ENCODE assay signal across 12 cellular contexts in the genomic region with DNA sequence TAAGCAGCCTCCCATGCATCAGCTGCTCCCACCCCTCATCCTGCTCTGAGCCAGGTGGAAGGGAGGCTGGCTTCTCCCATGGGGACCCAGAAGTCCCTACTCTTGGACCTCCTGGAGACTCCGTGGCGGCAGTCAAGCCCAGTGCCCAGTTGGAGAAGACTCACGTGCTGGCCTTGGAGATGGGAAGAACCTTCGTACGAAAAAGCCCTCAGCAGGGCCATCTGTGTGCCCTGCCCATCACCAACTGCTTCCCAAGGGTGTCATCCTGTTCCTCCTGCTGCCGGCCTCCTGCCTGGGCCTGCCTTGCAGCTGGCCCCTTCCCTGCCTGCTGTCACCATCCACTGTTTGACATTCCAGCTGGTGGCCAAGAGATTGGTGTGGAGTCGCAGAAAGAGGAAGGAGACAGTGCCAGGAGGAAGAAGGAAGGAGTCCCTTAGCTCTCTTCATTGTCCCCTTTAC. TPM values are rescaled to one million over a fixed set of nuclear protein-coding genes. Genes with fewer than 3 reads are reported as not detected.
A peak's percentile ranks its signal among the peaks of the same experiment; 100 is the strongest.
DNase-seq lines count a peak whose midpoint lies in the region; ATAC-seq and TF ChIP-seq lines count a peak whose summit lies in the region.
"Had no signal": no experiment of that assay in that cellular context is flagged by ENCODE, and none has a peak within 500 bp of the region (broad histone marks: within the 10 kb centered on the region; RNA-seq: fewer than 3 reads in every experiment).

No MANE protein-coding gene starts in this region.

- H3K9me3 Mint-ChIP-seq in T-helper 2 cell treated with Interferon-gamma antibody and Interleukin-4, amounts not matched to agents 5 μg/mL and 100 μg/mL, for 36 hours, result no peaks in the 10 kb centered on the region
- H3K9me3 Mint-ChIP-seq in brain (no peaks in the 10 kb centered on the region), nephron progenitor cell (no peaks in the 10 kb centered on the region)

- H3K27me3 Mint-ChIP-seq in T-helper 2 cell treated with Interferon-gamma antibody and Interleukin-4, amounts not matched to agents 5 μg/mL and 100 μg/mL, for 36 hours (ENCODE audit: low read depth), result no peaks in the 10 kb centered on the region
- H3K27me3 Mint-ChIP-seq in brain, result no peaks in the 10 kb centered on the region
- no peaks in the 10 kb centered on the region for H3K27me3 Mint-ChIP-seq in nephron progenitor cell (ENCODE audit: low read depth, poor library complexity)
- H3K27me3 Mint-ChIP-seq: progenitor cell of endocrine pancreas had no signal

- DNase-seq in T-helper 2 cell treated with Interferon-gamma antibody and Interleukin-4, amounts not matched to agents 5 μg/mL and 100 μg/mL, for 36 hours (ENCODE audit: low spot score), result no peak
- DNase-seq in T-helper 2 cell (no peak), NB4 (ENCODE audit: low read depth) (peak; percentile 52), nephron progenitor cell (no peak), foreskin fibroblast (no peak), epidermal melanocyte (ENCODE audit: insufficient read length, low spot score) (no peak)
- DNase-seq: SHP77 treated with DMSO at 0.1 percent for 48 hours had no signal

- no peak for TF ChIP-seq CTCF in NB4 (IDR thresholded peaks at IDR 0.05; ENCODE audit: low read depth, low read length)
- no peak for TF ChIP-seq CTCF in brain (conservative IDR thresholded peaks at IDR 0.05)
- no peak for TF ChIP-seq CTCF in nephron progenitor cell (IDR thresholded peaks at IDR 0.05)
- TF ChIP-seq CTCF in foreskin fibroblast (IDR thresholded peaks at IDR 0.05; ENCODE audit: low read depth, low read length), result no peak

- ATAC-seq in HG02885 (IDR thresholded peaks at IDR 0.05; ENCODE audit: poor library complexity, unreplicated experiment), result no peak

- peak overlapping the region; percentile 97 for H3K27ac Mint-ChIP-seq in T-helper 2 cell treated with Interferon-gamma antibody and Interleukin-4, amounts not matched to agents 5 μg/mL and 100 μg/mL, for 36 hours
- H3K27ac Mint-ChIP-seq in brain (peak overlapping the region in 3 of 5 experiments; percentile 33 to 70 (median 54)), nephron progenitor cell (peak overlapping the region; percentile 67)
- H3K27ac Mint-ChIP-seq: progenitor cell of endocrine pancreas had no signal

- no peak for TF ChIP-seq POLR2A in NB4 (IDR thresholded peaks at IDR 0.05; ENCODE audit: extremely low read depth, insufficient read length)

- H3K4me1 Mint-ChIP-seq in T-helper 2 cell treated with Interferon-gamma antibody and Interleukin-4, amounts not matched to agents 5 μg/mL and 100 μg/mL, for 36 hours (ENCODE audit: low read depth), result peaks cover 45% of the 10 kb centered on the region
- H3K4me1 Mint-ChIP-seq in brain (peaks cover 21% of the 10 kb centered on the region), nephron progenitor cell (peaks cover 34% of the 10 kb centered on the region)

- H3K4me3 ChIP-seq in NB4 (ENCODE audit: low read depth, low read length) (no peak overlapping the region), foreskin fibroblast (ENCODE audit: low read depth in 1 of 2, low read length in 2 of 2) (no peak overlapping the region)

- H3K4me3 Mint-ChIP-seq in T-helper 2 cell treated with Interferon-gamma antibody and Interleukin-4, amounts not matched to agents 5 μg/mL and 100 μg/mL, for 36 hours, result peak overlapping the region; percentile 48
- H3K4me3 Mint-ChIP-seq in brain (no peak overlapping the region), nephron progenitor cell (no peak overlapping the region)

- H3K36me3 Mint-ChIP-seq in T-helper 2 cell treated with Interferon-gamma antibody and Interleukin-4, amounts not matched to agents 5 μg/mL and 100 μg/mL, for 36 hours (ENCODE audit: low read depth), result peaks cover 49% of the 10 kb centered on the region
- H3K36me3 Mint-ChIP-seq in brain (peaks cover 56% of the 10 kb centered on the region), nephron progenitor cell (ENCODE audit: low read depth) (peaks cover 38% of the 10 kb centered on the region)

RNA-seq across cellular contexts. Expression of a gene that starts 28.0 kb away (rescaled TPM):
- polyA plus RNA-seq in brain (ENCODE audit: insufficient read depth, low read depth, low replicate concordance), result 62.5 TPM

RNA-seq across cellular contexts. Expression of a gene that starts 28.4 kb away (rescaled TPM):
- polyA plus RNA-seq in brain (ENCODE audit: insufficient read depth, low read depth, low replicate concordance), result 7.9 TPM

RNA-seq across cellular contexts. Expression of a gene that starts 46.6 kb away (rescaled TPM):
- not detected for polyA plus RNA-seq in brain (ENCODE audit: insufficient read depth, low read depth, low replicate concordance)
- polyA plus RNA-seq: AG04450, fibroblast of lung had no signal

RNA-seq across cellular contexts. Expression of a gene that starts 55.1 kb away (rescaled TPM):
- polyA plus RNA-seq in brain (ENCODE audit: insufficient read depth, low read depth, low replicate concordance), result 82.0 TPM

RNA-seq across cellular contexts. Expression of a gene that starts 55.4 kb away (rescaled TPM):
- 1.9 TPM for polyA plus RNA-seq in brain (ENCODE audit: insufficient read depth, low read depth, low replicate concordance)
